ENCODE assay signal across 8 cellular contexts in genomic region chr14:73753043-73753886, GRCh38. TPM values are rescaled to one million over a fixed set of nuclear protein-coding genes. Genes with fewer than 3 reads are reported as not detected.
DNase-seq lines count a peak whose midpoint lies in the region; ATAC-seq lines count a peak whose summit lies in the region.

No MANE protein-coding gene starts in this region.

- peaks cover 77 to 99% (median 94%) of the 10 kb centered on the region in 3 donors for H3K4me1 Mint-ChIP-seq in naive B cell

- no peaks in the 10 kb centered on the region for H3K36me3 Mint-ChIP-seq in naive B cell

- H3K27me3 Mint-ChIP-seq in naive B cell: no peaks in the 10 kb centered on the region

- DNase-seq in GF-D8 (lab: John Stamatoyannopoulos, UW) (peak; percentile 91), RPMI7951 (ENCODE audit: low read depth) (peak; percentile 80), dermis blood vessel endothelial cell (peak; percentile 99), naive B cell (peak; percentile 41), NCI-H524 treated with DMSO at 0.1 percent for 48 hours (lab: John Stamatoyannopoulos, UW) (no peak), NCI-H2171 (lab: John Stamatoyannopoulos, UW) (no peak), GM03348 (ENCODE audit: low spot score) (no peak)

- ATAC-seq in naive B cell (ENCODE audit: low read depth in 2 of 2) (peak; percentile 12 to 13), GM19035 (IDR thresholded peaks at IDR 0.05; ENCODE audit: unreplicated experiment) (no peak)

- peak overlapping the region; percentile 95 to 99 (median 96) for H3K27ac Mint-ChIP-seq in naive B cell

- H3K4me3 Mint-ChIP-seq in naive B cell: peak overlapping the region; percentile 77 to 97 (median 89)

- H3K9me3 Mint-ChIP-seq in naive B cell: no peaks in the 10 kb centered on the region

RNA-seq across cellular contexts. Expression of gene PNMA1, which starts 39.1 kb away (rescaled TPM):
- total RNA-seq in RPMI7951 (2014; rRNA removed; shearing (Covaris generic)): 20.4 and 26.6 TPM in 2 replicates
- 15.7 and 38.0 TPM in 2 replicates for total RNA-seq in dermis blood vessel endothelial cell
- 10 to 100 TPM; 10.6 to 19.7 (median 15.4) TPM for polyA plus RNA-seq in naive B cell (ENCODE audit: low read depth in 6 of 6)

Comparison
In these comparisons a context has a peak if more than half of its experiments do, and no peak if none do; other contexts are left out.
1. DNase-seq: peak in GF-D8 (single experiment), RPMI7951 (single experiment), dermis blood vessel endothelial cell (single experiment) and naive B cell (single experiment); none in NCI-H524 treated with DMSO at 0.1 percent for 48 hours (single experiment), NCI-H2171 (single experiment) and GM03348 (single experiment).